ENCODE assay signal across 16 cellular contexts in genomic region chr21:39668369-39668768, GRCh38. TPM values are rescaled to one million over a fixed set of nuclear protein-coding genes. Genes with fewer than 3 reads are reported as not detected.
DNase-seq lines count a peak whose midpoint lies in the region; ATAC-seq and TF ChIP-seq lines count a peak whose summit lies in the region.
"Had no signal": no experiment of that assay in that cellular context is flagged by ENCODE, and none has a peak within 500 bp of the region (broad histone marks: within the 10 kb centered on the region; RNA-seq: fewer than 3 reads in every experiment).

No MANE protein-coding gene starts in this region.

- H3K4me3 Mint-ChIP-seq in GM23338 = no peak overlapping the region
- no peak overlapping the region for H3K4me3 Mint-ChIP-seq in osteocyte (ENCODE audit: unreplicated experiment)
- H3K4me3 Mint-ChIP-seq: CD4-positive, CD25-positive, alpha-beta regulatory T cell; CD8-positive, alpha-beta memory T cell had no signal

- H3K27me3 ChIP-seq in GM23338 (ENCODE audit: insufficient read depth) = no peaks in the 10 kb centered on the region
- no peaks in the 10 kb centered on the region for H3K27me3 ChIP-seq in body of pancreas
- no peaks in the 10 kb centered on the region for H3K27me3 ChIP-seq in upper lobe of right lung
- H3K27me3 ChIP-seq: BE2C had no signal

- H3K9me3 Mint-ChIP-seq in GM23338 (no peaks in the 10 kb centered on the region; the same call in 2 of the 3 replicates), osteocyte (ENCODE audit: unreplicated experiment) (no peaks in the 10 kb centered on the region)

- POLR2A ChIA-PET in RWPE1 (lab: Yijun Ruan, JAX; ENCODE audit: low non-redundant PET) = no interaction called here

- H3K27ac ChIP-seq in GM23338 (ENCODE audit: low read depth) = 0 out of 2 replicates have a peak overlapping the region, but pooled peaks have one; percentile 39
- H3K27ac ChIP-seq in body of pancreas = peak overlapping the region; percentile 30 to 83 (median 76)
- H3K27ac ChIP-seq in upper lobe of right lung = no peak overlapping the region
- no peak overlapping the region for H3K27ac ChIP-seq in RWPE1
- H3K27ac ChIP-seq: GM23248 had no signal

- no peaks in the 10 kb centered on the region for H3K9me2 ChIP-seq in GM23338 (ENCODE audit: insufficient read depth)

- TF ChIP-seq CTCF in GM23338 (conservative IDR thresholded peaks at IDR 0.05; ENCODE audit: low read depth in 2 of 2) (no peak), body of pancreas (IDR thresholded peaks at IDR 0.05) (no peak), osteocyte (IDR thresholded peaks at IDR 0.05) (no peak), upper lobe of right lung (IDR thresholded peaks at IDR 0.05) (no peak), RWPE1 (conservative IDR thresholded peaks at IDR 0.05; ENCODE audit: low read depth) (no peak)

- H3K4me1 Mint-ChIP-seq in GM23338 (peaks cover 28% of the 10 kb centered on the region), osteocyte (ENCODE audit: unreplicated experiment) (no peaks in the 10 kb centered on the region)

- peaks cover 8% of the 10 kb centered on the region; the same call in 1 of the 2 replicates for H3K36me3 ChIP-seq in GM23338 (ENCODE audit: insufficient read depth)
- no peaks in the 10 kb centered on the region for H3K36me3 ChIP-seq in body of pancreas (replicated peaks in 1 of 2; ENCODE audit: insufficient read depth in 1 of 2, low read depth in 2 of 2)
- no peaks in the 10 kb centered on the region for H3K36me3 ChIP-seq in upper lobe of right lung
- H3K36me3 ChIP-seq: BE2C, HAP-1 had no signal

- H3K79me2 ChIP-seq in GM23338 (replicated peaks; ENCODE audit: insufficient read depth) = no peaks in the 10 kb centered on the region; the same call in none of the 2 replicates

- H3K9me3 ChIP-seq in body of pancreas (no peaks in the 10 kb centered on the region), upper lobe of right lung (no peaks in the 10 kb centered on the region)
- H3K9me3 ChIP-seq: BE2C, Caco-2 had no signal

- H3K4me2 ChIP-seq in GM23338 = no peak overlapping the region

- TF ChIP-seq POLR2A in body of pancreas (IDR thresholded peaks at IDR 0.05) = peak in 2 of 3 donors; percentile 51 to 52

- 58 to 65% methylated on average over 9 of the region's 9 CpGs for WGBS in body of pancreas, 2 donors

- intact Hi-C loops in body of pancreas (cut with DNase I) (no loop called here), upper lobe of right lung (cut with DNase I) (no loop called here)

- H3K4me1 ChIP-seq in GM23338 (ENCODE audit: insufficient read depth) (no peaks in the 10 kb centered on the region), body of pancreas (peaks cover 72% of the 10 kb centered on the region), upper lobe of right lung (no peaks in the 10 kb centered on the region)
- H3K4me1 ChIP-seq: BE2C, Caco-2, HAP-1 had no signal

- H3F3A ChIP-seq in GM23338 (replicated peaks; ENCODE audit: low read depth) = 0 out of 2 replicates have a peak, but pooled peaks cover 4% of the 10 kb centered on the region

- 0 out of 2 replicates have a peak, but pooled peaks cover 3% of the 10 kb centered on the region for H4K20me1 ChIP-seq in GM23338 (replicated peaks; ENCODE audit: insufficient read depth)

- 0 out of 2 replicates have a peak overlapping the region, but pooled peaks have one; percentile 51 for H3K27ac Mint-ChIP-seq in GM23338
- no peak overlapping the region for H3K27ac Mint-ChIP-seq in osteocyte (ENCODE audit: unreplicated experiment)
- H3K27ac Mint-ChIP-seq: CD4-positive, CD25-positive, alpha-beta regulatory T cell; CD8-positive, alpha-beta memory T cell had no signal

- H3K36me3 Mint-ChIP-seq in GM23338 (ENCODE audit: low read depth) (peaks cover 82% of the 10 kb centered on the region), osteocyte (ENCODE audit: unreplicated experiment) (no peaks in the 10 kb centered on the region)
- H3K36me3 Mint-ChIP-seq: CD4-positive, CD25-positive, alpha-beta regulatory T cell; CD8-positive, alpha-beta memory T cell had no signal

- CTCF ChIA-PET in RWPE1 (lab: Yijun Ruan, JAX) = interaction anchor here (0.7 kb wide), 1 partner anchor 11 kb away, joined by 6 read pairs; no protein-coding TSS in a partner anchor

- peaks cover 11% of the 10 kb centered on the region for H3K27me3 Mint-ChIP-seq in GM23338 (ENCODE audit: insufficient read depth, low read depth, poor library complexity)
- H3K27me3 Mint-ChIP-seq in osteocyte (ENCODE audit: unreplicated experiment) = no peaks in the 10 kb centered on the region

- H2AFZ ChIP-seq in GM23338 = no peak overlapping the region
- H2AFZ ChIP-seq: GM23248 had no signal

- H3K4me3 ChIP-seq in GM23338 (no peak overlapping the region), body of pancreas (no peak overlapping the region), upper lobe of right lung (no peak overlapping the region)
- H3K4me3 ChIP-seq: GM23248, HAP-1 had no signal

- ATAC-seq in GM23338 (no peak), body of pancreas (peak; percentile 31), upper lobe of right lung (no peak)

- DNase-seq in GM23338 (ENCODE audit: low spot score) (no peak), body of pancreas (peak in 2 of 4 donors; percentile 38 to 46), osteocyte (ENCODE audit: extremely low spot score, unreplicated experiment) (peak; percentile 82), upper lobe of right lung (peak; percentile 40), DMS 273 treated with DMSO at 0.1 percent for 48 hours (lab: John Stamatoyannopoulos, UW) (no peak), RWPE1 (ENCODE audit: low spot score) (no peak), COR-L47 (lab: John Stamatoyannopoulos, UW) (no peak)
- DNase-seq: BE2C; C1 segment of cervical spinal cord; Caco-2; CD4-positive, CD25-positive, alpha-beta regulatory T cell; CD8-positive, alpha-beta memory T cell; DMS153; GM23248; KG1 had no signal

TF ChIP-seq in GM23338, 12 proteins besides CTCF, POLR2A, EP300 and RAD21 (continues in another document):
- TF ChIP-seq STAT1 (IDR thresholded peaks at IDR 0.05; ENCODE audit: unreplicated experiment) = no peak
- TF ChIP-seq ZNF462 (CRISPR knock-in tag; IDR thresholded peaks at IDR 0.05) = no peak
- TF ChIP-seq ZNF114 (CRISPR knock-in tag; IDR thresholded peaks at IDR 0.05) = no peak
- no peak for TF ChIP-seq CREB1 (CRISPR knock-in tag; IDR thresholded peaks at IDR 0.05; ENCODE audit: low read depth)
- no peak for TF ChIP-seq EZH2phosphoT487 (IDR thresholded peaks at IDR 0.05; ENCODE audit: unreplicated experiment)
- TF ChIP-seq EZH2 (IDR thresholded peaks at IDR 0.05; ENCODE audit: low read depth, unreplicated experiment) = no peak

RNA-seq across cellular contexts. Expression of gene B3GALT5, which starts 55.6 kb away (rescaled TPM):
- total RNA-seq in GM23338 (2014; rRNA removed; shearing (Covaris generic)) = 31.7 and 37.5 TPM in 2 replicates
- polyA plus RNA-seq in GM23338 (2016; fragmentation: Nextera tagmentation; extraction: Ambion mirVana) = 6.2 TPM in 2 replicates
- total RNA-seq in body of pancreas = 1 to 10 TPM; 4.9 to 5.6 TPM
- not detected in 2 replicates for total RNA-seq in osteocyte
- total RNA-seq in upper lobe of right lung = not detected
- total RNA-seq: CD4-positive, CD25-positive, alpha-beta regulatory T cell; CD8-positive, alpha-beta memory T cell; GM23248 had no signal
- polyA plus RNA-seq: CD4-positive, CD25-positive, alpha-beta regulatory T cell; CD8-positive, alpha-beta memory T cell; GM23248 had no signal

Comparison
In these comparisons a context has a peak if more than half of its experiments do, and no peak if none do; other contexts are left out.
1. DNase-seq: peak in osteocyte (single experiment) and upper lobe of right lung (single experiment); none in GM23338 (single experiment), DMS 273 treated with DMSO at 0.1 percent for 48 hours (single experiment), RWPE1 (single experiment) and COR-L47 (single experiment).
2. H3K27ac ChIP-seq: peak in GM23338 (single experiment) and body of pancreas (4 of 4); none in upper lobe of right lung (single experiment) and RWPE1 (single experiment).